In genomic region chr19:55640577-55641375, GRCh38 we compare ENCODE assay signal across 8 cellular contexts. TPM values are rescaled to one million over a fixed set of nuclear protein-coding genes. Genes with fewer than 3 reads are reported as not detected.
DNase-seq lines count a peak whose midpoint lies in the region; ATAC-seq and TF ChIP-seq lines count a peak whose summit lies in the region.

Gene ZNF580, plus strand, starts transcription at chr19:55641002. Its CDS starts 1,507 bp downstream, at chr19:55642509.

- ATAC-seq in activated naive CD8-positive, alpha-beta T cell treated with anti-CD3 and anti-CD28 coated beads, Interleukin-2, amount 50 U/mL, for 24 hours, result peak; percentile 37
- ATAC-seq in GM19395 (IDR thresholded peaks at IDR 0.05; ENCODE audit: unreplicated experiment), result no peak

- peaks cover 52% of the 10 kb centered on the region for H3K36me3 Mint-ChIP-seq in activated naive CD8-positive, alpha-beta T cell treated with anti-CD3 and anti-CD28 coated beads, Interleukin-2, amount 50 U/mL, for 24 hours (ENCODE audit: low read depth)
- H3K36me3 Mint-ChIP-seq in glutamatergic neuron (ENCODE audit: unreplicated experiment), result no peaks in the 10 kb centered on the region

- intact Hi-C loops in uterus (cut with DNase I; ENCODE audit: low total_unique reads), result loop anchor here (10.0 kb wide), 1 partner anchor 526 kb away; the partner anchor contains the start of gene PPP1R12C

- H3K4me3 ChIP-seq in SJSA1 (peak within 1 kb of the TSS; percentile 63), uterus (peak within 1 kb of the TSS; percentile 72 to 94)

- peaks cover 2% of the 10 kb centered on the region for H3K27me3 Mint-ChIP-seq in activated naive CD8-positive, alpha-beta T cell treated with anti-CD3 and anti-CD28 coated beads, Interleukin-2, amount 50 U/mL, for 24 hours
- peaks cover 18% of the 10 kb centered on the region for H3K27me3 Mint-ChIP-seq in glutamatergic neuron (ENCODE audit: unreplicated experiment)

- no peaks in the 10 kb centered on the region for H3K9me3 Mint-ChIP-seq in activated naive CD8-positive, alpha-beta T cell treated with anti-CD3 and anti-CD28 coated beads, Interleukin-2, amount 50 U/mL, for 24 hours
- H3K9me3 Mint-ChIP-seq in glutamatergic neuron (ENCODE audit: unreplicated experiment), result peaks cover 18% of the 10 kb centered on the region

- DNase-seq in GM10266 (ENCODE audit: extremely low spot score) (peak; percentile 81), HT-29 (ENCODE audit: low spot score) (peak; percentile 81), SJSA1 (ENCODE audit: low read depth in 1 of 2, low spot score in 2 of 2) (peak; percentile 78 to 88), glutamatergic neuron (peak; percentile 72), nucleus accumbens (lab: John Stamatoyannopoulos, UW) (peak in 48 of 56 donors; percentile 31 to 84 (median 64)), uterus (peak in 1 of 2 donors; percentile 72)
- DNase-seq in activated naive CD8-positive, alpha-beta T cell treated with anti-CD3 and anti-CD28 coated beads, Interleukin-2, amount 50 U/mL, for 24 hours, result peak; percentile 80

- TF ChIP-seq POLR2A in uterus (IDR thresholded peaks at IDR 0.05), result peak; percentile 11 to 15

- H3K27ac ChIP-seq in SJSA1, result peak within 1 kb of the TSS; percentile 73
- peak within 1 kb of the TSS; percentile 88 to 98 for H3K27ac ChIP-seq in uterus

- peaks cover 75% of the 10 kb centered on the region for H3K4me1 Mint-ChIP-seq in activated naive CD8-positive, alpha-beta T cell treated with anti-CD3 and anti-CD28 coated beads, Interleukin-2, amount 50 U/mL, for 24 hours
- peaks cover 26% of the 10 kb centered on the region for H3K4me1 Mint-ChIP-seq in glutamatergic neuron (ENCODE audit: low read depth, unreplicated experiment)

- H3K9me3 ChIP-seq in SJSA1 (replicated peaks), result no peaks in the 10 kb centered on the region
- no peaks in the 10 kb centered on the region for H3K9me3 ChIP-seq in uterus

- H3K4me3 Mint-ChIP-seq in activated naive CD8-positive, alpha-beta T cell treated with anti-CD3 and anti-CD28 coated beads, Interleukin-2, amount 50 U/mL, for 24 hours, result peak within 1 kb of the TSS; percentile 94
- H3K4me3 Mint-ChIP-seq in glutamatergic neuron (ENCODE audit: unreplicated experiment), result peak within 1 kb of the TSS; percentile 91

- peak within 1 kb of the TSS; percentile 94 for H3K27ac Mint-ChIP-seq in activated naive CD8-positive, alpha-beta T cell treated with anti-CD3 and anti-CD28 coated beads, Interleukin-2, amount 50 U/mL, for 24 hours
- peak within 1 kb of the TSS; percentile 85 for H3K27ac Mint-ChIP-seq in glutamatergic neuron (ENCODE audit: unreplicated experiment)

- peaks cover 43% of the 10 kb centered on the region for H3K4me1 ChIP-seq in SJSA1 (replicated peaks)
- H3K4me1 ChIP-seq in uterus, result peaks cover 0 to 37% of the 10 kb centered on the region in 2 donors

- H3K36me3 ChIP-seq in SJSA1 (peaks cover 39% of the 10 kb centered on the region), uterus (no peaks in the 10 kb centered on the region)

- TF ChIP-seq CTCF in GM10266 (IDR thresholded peaks at IDR 0.05; ENCODE audit: control insufficient read depth, insufficient read depth, low read depth, missing control alignments) (no peak), glutamatergic neuron (IDR thresholded peaks at IDR 0.05; ENCODE audit: partially characterized antibody, unreplicated experiment) (no peak), uterus (IDR thresholded peaks at IDR 0.05) (no peak)

- no peaks in the 10 kb centered on the region for H3K27me3 ChIP-seq in SJSA1 (replicated peaks)
- no peaks in the 10 kb centered on the region for H3K27me3 ChIP-seq in uterus

RNA-seq across cellular contexts. Expression of gene ZNF580, which starts in this region (rescaled TPM):
- 16.1 and 18.8 TPM in 2 replicates for total RNA-seq in HT-29 (2014; rRNA removed; shearing (Covaris generic))
- total RNA-seq in SJSA1 (2014; rRNA removed; shearing (Covaris generic)), result 6.5 and 6.9 TPM in 2 replicates
- total RNA-seq in glutamatergic neuron (ENCODE audit: unreplicated experiment) (43.6 TPM), uterus (10 to 100 TPM in 3 of 4 donors, 1 to 10 TPM in 1; 4.8 to 69.8 (median 19.1) TPM)
